Comparison of ENCODE assay signal across 9 cellular contexts in genomic region chr6:3825851-3826581, GRCh38. TPM values are rescaled to one million over a fixed set of nuclear protein-coding genes. Genes with fewer than 3 reads are reported as not detected.
A peak's percentile ranks its signal among the peaks of the same experiment; 100 is the strongest.
DNase-seq lines count a peak whose midpoint lies in the region; ATAC-seq and TF ChIP-seq lines count a peak whose summit lies in the region.
"Had no signal": no experiment of that assay in that cellular context is flagged by ENCODE, and none has a peak within 500 bp of the region (broad histone marks: within the 10 kb centered on the region; RNA-seq: fewer than 3 reads in every experiment).

No MANE protein-coding gene starts in this region.

- TF ChIP-seq CTCF in gastrocnemius medialis (IDR thresholded peaks at IDR 0.05 in 4 of 5, conservative IDR thresholded peaks at IDR 0.05 in 1 of 5) (no peak), GM13976 (IDR thresholded peaks at IDR 0.05; ENCODE audit: borderline replicate concordance, control extremely low read depth, extremely low read depth, insufficient read depth, missing control alignments) (no peak)

- in situ Hi-C loops in gastrocnemius medialis (cut with MboI; ENCODE audit: low sequenced_read_pairs in 4 of 4) (loop anchor here in 1 of 4 donors (5.0 kb wide), 1 partner anchor 79 kb away; no protein-coding TSS in a partner anchor), GM13976 (cut with MboI; ENCODE audit: low sequenced_read_pairs, unreplicated experiment) (no loop called here)

- peak; percentile 97 for DNase-seq in GM04504 (ENCODE audit: low read depth)
- peak in 48 of 58 donors; percentile 4 to 80 (median 40) for DNase-seq in anterior cingulate cortex (lab: John Stamatoyannopoulos, UW)
- DNase-seq in hepatic stellate cell (ENCODE audit: low spot score) = peak; percentile 92
- DNase-seq in gastrocnemius medialis = peak; percentile 74 to 84
- DNase-seq in stimulated activated CD4-positive, alpha-beta T cell treated with anti-CD3 and anti-CD28 coated beads, Interleukin-1b, Interleukin-23, amount 100 ng/mL, for 48 hours = no peak
- DNase-seq in activated T-cell treated with anti-CD3 and anti-CD28 coated beads, Interleukin-2, amount 50 U/mL, for 72 hours = no peak
- no peak for DNase-seq in GM13976 (ENCODE audit: low spot score)
- no peak for DNase-seq in NCI-H2081 treated with DMSO at 0.1 percent for 48 hours (lab: John Stamatoyannopoulos, UW)
- DNase-seq: activated effector memory CD4-positive, alpha-beta T cell treated with anti-CD3 and anti-CD28 coated beads, Interleukin-2, amount 50 U/mL, for 16 hours had no signal

- no peak overlapping the region for H3K27ac Mint-ChIP-seq in activated T-cell treated with anti-CD3 and anti-CD28 coated beads, Interleukin-2, amount 50 U/mL, for 72 hours

- no peaks in the 10 kb centered on the region for H3K9me3 Mint-ChIP-seq in activated T-cell treated with anti-CD3 and anti-CD28 coated beads, Interleukin-2, amount 50 U/mL, for 72 hours

- peak overlapping the region; percentile 33 to 42 (median 39) for H3K4me3 ChIP-seq in gastrocnemius medialis

- H3K27ac ChIP-seq in gastrocnemius medialis = peak overlapping the region; percentile 86 to 92 (median 90)

- intact Hi-C loops in gastrocnemius medialis (cut with DNase I; ENCODE audit: low total_unique reads) = loop anchor here (1.0 to 5.0 kb wide), 3 partner anchors 13 to 81 kb away; no protein-coding TSS in a partner anchor

- H3K4me3 Mint-ChIP-seq in activated T-cell treated with anti-CD3 and anti-CD28 coated beads, Interleukin-2, amount 50 U/mL, for 72 hours = no peak overlapping the region

- H3K4me1 ChIP-seq in gastrocnemius medialis = peaks cover 23 to 25% of the 10 kb centered on the region in 2 donors

- H3K36me3 ChIP-seq in gastrocnemius medialis = no peaks in the 10 kb centered on the region

- H3K4me1 Mint-ChIP-seq in activated T-cell treated with anti-CD3 and anti-CD28 coated beads, Interleukin-2, amount 50 U/mL, for 72 hours (ENCODE audit: low read depth) = no peaks in the 10 kb centered on the region

- H3K36me3 Mint-ChIP-seq in activated T-cell treated with anti-CD3 and anti-CD28 coated beads, Interleukin-2, amount 50 U/mL, for 72 hours (ENCODE audit: insufficient read depth in 2 of 2) = no peaks in the 10 kb centered on the region

- no peaks in the 10 kb centered on the region for H3K27me3 ChIP-seq in gastrocnemius medialis

- no peaks in the 10 kb centered on the region for H3K27me3 Mint-ChIP-seq in activated T-cell treated with anti-CD3 and anti-CD28 coated beads, Interleukin-2, amount 50 U/mL, for 72 hours (ENCODE audit: low read depth)

- H3K9me3 ChIP-seq in gastrocnemius medialis = no peaks in the 10 kb centered on the region

- TF ChIP-seq POLR2A in gastrocnemius medialis (IDR thresholded peaks at IDR 0.05) = peak in 1 of 2 donors; percentile 56

- ATAC-seq in gastrocnemius medialis = peak; percentile 84 to 92
- no peak for ATAC-seq in activated T-cell treated with anti-CD3 and anti-CD28 coated beads, Interleukin-2, amount 50 U/mL, for 72 hours (replicated peaks in 1 of 2)

RNA-seq across cellular contexts. Expression of gene FAM50B, which starts 23.2 kb away (rescaled TPM):
- total RNA-seq in gastrocnemius medialis = 10 to 100 TPM in 3 of 4 donors, 1 to 10 TPM in 1; 4.4 to 19.6 (median 15.3) TPM
- total RNA-seq in activated T-cell treated with anti-CD3 and anti-CD28 coated beads, Interleukin-2, amount 50 U/mL, for 72 hours = 1 to 10 TPM; 8.1 to 8.2 TPM

Comparison
In these comparisons a context has a peak if more than half of its experiments do, and no peak if none do; other contexts are left out.
1. DNase-seq: peak in GM04504 (single experiment), anterior cingulate cortex (48 of 58), hepatic stellate cell (single experiment) and gastrocnemius medialis (2 of 2); none in stimulated activated CD4-positive, alpha-beta T cell treated with anti-CD3 and anti-CD28 coated beads, Interleukin-1b, Interleukin-23, amount 100 ng/mL, for 48 hours (single experiment), activated T-cell treated with anti-CD3 and anti-CD28 coated beads, Interleukin-2, amount 50 U/mL, for 72 hours (0 of 2), GM13976 (single experiment) and NCI-H2081 treated with DMSO at 0.1 percent for 48 hours (single experiment).
2. ATAC-seq: peak in gastrocnemius medialis (2 of 2); none in activated T-cell treated with anti-CD3 and anti-CD28 coated beads, Interleukin-2, amount 50 U/mL, for 72 hours (0 of 2).